25 cellular contexts compared by ENCODE assay signal in the genomic region with DNA sequence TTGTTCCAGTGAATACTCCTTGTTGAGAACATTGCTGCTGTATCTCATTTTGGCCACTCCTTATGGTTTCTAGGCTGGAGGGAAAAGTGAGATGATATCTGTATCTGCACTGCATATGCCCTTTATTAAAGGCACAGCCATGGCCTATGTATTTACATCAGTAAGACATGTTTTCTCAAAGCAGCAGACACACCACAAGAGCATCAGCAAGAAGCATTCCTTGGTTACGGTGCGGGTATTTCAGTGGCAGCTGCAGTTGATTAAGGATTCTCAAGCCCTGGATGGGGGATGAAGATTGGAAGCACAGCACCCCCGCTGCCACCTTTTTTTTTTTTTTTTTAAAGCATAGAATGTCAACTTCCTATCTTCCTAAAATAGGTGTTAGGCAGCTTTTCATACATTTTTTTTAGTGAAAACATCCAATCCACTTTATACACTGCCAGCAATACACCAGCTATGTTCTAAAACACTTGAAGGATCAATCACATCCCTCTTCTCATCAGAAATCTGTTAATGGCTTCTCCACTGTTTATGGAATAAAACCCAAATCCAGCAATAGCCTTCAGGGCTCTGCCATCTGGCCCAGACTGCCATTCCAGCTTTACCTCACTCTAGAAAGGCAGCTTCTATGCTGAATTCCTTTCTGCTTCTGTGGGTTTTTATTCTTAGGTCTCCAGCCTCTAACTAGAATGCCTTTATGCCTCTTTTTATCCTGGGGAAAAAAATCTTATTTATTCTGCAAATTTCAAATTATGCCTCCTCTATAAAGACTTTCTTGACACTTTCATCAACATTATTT.
"Had no signal": no experiment of that assay in that cellular context is flagged by ENCODE, and none has a peak within 500 bp of the region (broad histone marks: within the 10 kb centered on the region; RNA-seq: fewer than 3 reads in every experiment).

No MANE protein-coding gene starts in this region.

- H3K4me1 ChIP-seq: breast epithelium, left lung, tibial nerve had no signal

- H3K9me3 ChIP-seq: breast epithelium, esophagus muscularis mucosa, left lung, lower lobe of right lung, spleen, tibial nerve had no signal

- H3K36me3 ChIP-seq: breast epithelium, left lung, lower lobe of right lung, spleen had no signal

- H3K9me3 Mint-ChIP-seq: activated CD4-positive, alpha-beta memory T cell treated with anti-CD3 and anti-CD28 coated beads, Interleukin-2, amount 10 ng/mL, durations not matched to agents 7 days and 5 days; activated CD4-positive, alpha-beta T cell treated with anti-CD3 and anti-CD28 coated beads, Interleukin-2, amount 10 ng/mL, durations not matched to agents 7 days and 5 days; activated T-cell treated with anti-CD3 and anti-CD28 coated beads, Interleukin-2, amount 50 U/mL, for 24 hours; dendritic cell treated with granulocyte-macrophage colony-stimulating factor and Interleukin-4, amounts not matched to agents 40 ng/mL and 50 ng/mL, for 4 days; WTC11 had no signal

- H3K4me1 Mint-ChIP-seq: T-helper 17 cell had no signal

- H3K27ac Mint-ChIP-seq: activated CD4-positive, alpha-beta memory T cell treated with anti-CD3 and anti-CD28 coated beads, Interleukin-2, amount 10 ng/mL, durations not matched to agents 7 days and 5 days; activated CD4-positive, alpha-beta T cell treated with anti-CD3 and anti-CD28 coated beads, Interleukin-2, amount 10 ng/mL, durations not matched to agents 7 days and 5 days; activated T-cell treated with anti-CD3 and anti-CD28 coated beads, Interleukin-2, amount 50 U/mL, for 24 hours; dendritic cell treated with granulocyte-macrophage colony-stimulating factor and Interleukin-4, amounts not matched to agents 40 ng/mL and 50 ng/mL, for 4 days; nephron; T-helper 17 cell; WTC11 had no signal

- H3K27me3 Mint-ChIP-seq: activated CD4-positive, alpha-beta T cell treated with anti-CD3 and anti-CD28 coated beads, Interleukin-2, amount 10 ng/mL, durations not matched to agents 7 days and 5 days; activated T-cell treated with anti-CD3 and anti-CD28 coated beads, Interleukin-2, amount 50 U/mL, for 24 hours; dendritic cell treated with granulocyte-macrophage colony-stimulating factor and Interleukin-4, amounts not matched to agents 40 ng/mL and 50 ng/mL, for 4 days had no signal

- H3K4me3 ChIP-seq: breast epithelium, esophagus muscularis mucosa, left lung, lower lobe of right lung, spleen, tibial nerve had no signal

- ATAC-seq: left lung, lower lobe of right lung, right cardiac atrium, T-helper 17 cell, WTC11 had no signal

- H3K4me3 Mint-ChIP-seq: activated CD4-positive, alpha-beta memory T cell treated with anti-CD3 and anti-CD28 coated beads, Interleukin-2, amount 10 ng/mL, durations not matched to agents 7 days and 5 days; activated CD4-positive, alpha-beta T cell treated with anti-CD3 and anti-CD28 coated beads, Interleukin-2, amount 10 ng/mL, durations not matched to agents 7 days and 5 days; activated T-cell treated with anti-CD3 and anti-CD28 coated beads, Interleukin-2, amount 50 U/mL, for 24 hours; dendritic cell treated with granulocyte-macrophage colony-stimulating factor and Interleukin-4, amounts not matched to agents 40 ng/mL and 50 ng/mL, for 4 days; nephron; T-helper 17 cell; WTC11 had no signal

- DNase-seq: activated CD4-positive, alpha-beta memory T cell treated with anti-CD3 and anti-CD28 coated beads, Interleukin-2, amount 10 ng/mL, durations not matched to agents 7 days and 5 days; activated CD4-positive, alpha-beta T cell treated with anti-CD3 and anti-CD28 coated beads for 1 hour; activated CD4-positive, alpha-beta T cell treated with anti-CD3 and anti-CD28 coated beads, Interleukin-2, amount 10 ng/mL, durations not matched to agents 7 days and 5 days; activated CD8-positive, alpha-beta memory T cell treated with anti-CD3 and anti-CD28 coated beads, Interleukin-2, amount 50 U/mL, for 48 hours; activated gamma-delta T cell treated with Interleukin-2 at 50 U/mL for 16 hours; activated naive CD4-positive, alpha-beta T cell treated with anti-CD3 and anti-CD28 coated beads, Interleukin-2, amount 50 U/mL, for 16 hours; activated T-cell treated with anti-CD3 and anti-CD28 coated beads, Interleukin-2, amount 50 U/mL, for 24 hours; amniotic stem cell; central memory CD4-positive, alpha-beta T cell; foreskin melanocyte; left lung; lower lobe of right lung; mesenchymal stem cell; posterior cingulate gyrus; right cardiac atrium; spleen; stimulated activated naive CD4-positive, alpha-beta T cell; T-helper 17 cell; T1000 had no signal

- H3K27me3 ChIP-seq: breast epithelium, esophagus muscularis mucosa, left lung, spleen, tibial nerve had no signal

- H3K36me3 Mint-ChIP-seq: WTC11 had no signal

- H3K27ac ChIP-seq: breast epithelium, esophagus muscularis mucosa, left lung, lower lobe of right lung, spleen, tibial nerve had no signal
